ENCODE assay signal across 10 cellular contexts in the genomic region with DNA sequence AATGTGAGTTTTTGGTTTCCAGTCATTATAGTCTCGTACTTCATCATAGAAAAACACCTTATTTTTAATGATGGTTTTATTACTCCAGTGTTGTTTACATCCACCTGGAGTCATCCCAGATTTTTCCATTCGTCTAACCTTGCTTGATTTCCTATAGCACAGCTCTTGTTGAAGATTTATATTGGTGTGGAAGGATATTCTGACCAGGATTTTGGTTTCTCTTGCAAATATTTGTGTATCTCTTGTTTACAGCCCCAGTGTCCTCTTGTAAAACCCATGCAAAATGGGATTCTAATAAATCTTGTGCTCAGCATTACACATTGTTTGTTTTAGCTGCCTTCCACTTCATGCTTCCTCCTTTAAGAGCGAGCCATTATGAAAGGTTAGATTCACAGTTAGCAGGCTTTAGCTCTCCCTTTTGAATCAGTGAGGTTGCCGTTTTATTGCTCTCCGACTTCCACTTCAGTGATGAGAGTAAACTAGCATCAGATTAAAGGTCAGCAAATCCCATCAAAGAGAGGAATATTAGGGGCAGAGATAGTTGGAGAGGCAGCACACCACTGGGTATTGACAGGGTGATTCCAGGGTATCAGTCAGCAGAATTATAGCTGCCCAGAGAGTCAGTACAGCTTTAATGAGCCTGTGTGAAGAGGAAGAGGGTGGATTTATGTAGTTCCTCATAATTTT.
A peak's percentile ranks its signal among the peaks of the same experiment; 100 is the strongest.
DNase-seq lines count a peak whose midpoint lies in the region; ATAC-seq and TF ChIP-seq lines count a peak whose summit lies in the region.
"Had no signal": no experiment of that assay in that cellular context is flagged by ENCODE, and none has a peak within 500 bp of the region (broad histone marks: within the 10 kb centered on the region; RNA-seq: fewer than 3 reads in every experiment).

No MANE protein-coding gene starts in this region.

- H3K4me3 Mint-ChIP-seq in type B pancreatic cell = peak overlapping the region; percentile 27
- no peak overlapping the region for H3K4me3 Mint-ChIP-seq in activated T-helper 2 cell treated with anti-CD3 and anti-CD28 coated beads, Interferon-gamma antibody, Interleukin-2, Interleukin-4, amounts not matched to agents 10 μg/mL and 5 μg/mL and 100 μg/mL, durations not matched to agents 14 hours and 24 hours and 36 hours (ENCODE audit: low read depth)
- H3K4me3 Mint-ChIP-seq: activated CD4-positive, alpha-beta T cell treated with anti-CD3 and anti-CD28 coated beads for 36 hours had no signal

- H3K27me3 Mint-ChIP-seq in type B pancreatic cell = no peaks in the 10 kb centered on the region
- H3K27me3 Mint-ChIP-seq in activated T-helper 2 cell treated with anti-CD3 and anti-CD28 coated beads, Interferon-gamma antibody, Interleukin-2, Interleukin-4, amounts not matched to agents 10 μg/mL and 5 μg/mL and 100 μg/mL, durations not matched to agents 14 hours and 24 hours and 36 hours (ENCODE audit: low read depth) = peaks cover 18% of the 10 kb centered on the region
- H3K27me3 Mint-ChIP-seq: activated CD4-positive, alpha-beta T cell treated with anti-CD3 and anti-CD28 coated beads for 36 hours had no signal

- peaks cover 49% of the 10 kb centered on the region for H3K4me1 Mint-ChIP-seq in type B pancreatic cell (ENCODE audit: unreplicated experiment)
- no peaks in the 10 kb centered on the region for H3K4me1 Mint-ChIP-seq in activated T-helper 2 cell treated with anti-CD3 and anti-CD28 coated beads, Interferon-gamma antibody, Interleukin-2, Interleukin-4, amounts not matched to agents 10 μg/mL and 5 μg/mL and 100 μg/mL, durations not matched to agents 14 hours and 24 hours and 36 hours (ENCODE audit: low read depth)
- H3K4me1 Mint-ChIP-seq: activated CD4-positive, alpha-beta T cell treated with anti-CD3 and anti-CD28 coated beads for 36 hours had no signal

- no peaks in the 10 kb centered on the region for H3K36me3 ChIP-seq in heart left ventricle

- intact Hi-C loops in Right ventricle myocardium superior (cut with DNase I) = no loop called here
- intact Hi-C loops in cardiac septum (cut with DNase I) = no loop called here
- intact Hi-C loops in heart left ventricle (cut with DNase I) = no loop called here
- intact Hi-C loops in activated T-helper 2 cell treated with anti-CD3 and anti-CD28 coated beads, Interferon-gamma antibody, Interleukin-2, Interleukin-4, amounts not matched to agents 10 μg/mL and 5 μg/mL and 100 μg/mL, durations not matched to agents 14 hours and 24 hours and 36 hours (cut with micrococcal nuclease) = no loop called here

- H3K27me3 ChIP-seq in heart left ventricle = no peaks in the 10 kb centered on the region

- H3K27ac ChIP-seq in heart left ventricle = peak overlapping the region in 2 of 12 donors; percentile 20 to 80

- H3K36me3 Mint-ChIP-seq in type B pancreatic cell = no peaks in the 10 kb centered on the region
- no peaks in the 10 kb centered on the region for H3K36me3 Mint-ChIP-seq in activated T-helper 2 cell treated with anti-CD3 and anti-CD28 coated beads, Interferon-gamma antibody, Interleukin-2, Interleukin-4, amounts not matched to agents 10 μg/mL and 5 μg/mL and 100 μg/mL, durations not matched to agents 14 hours and 24 hours and 36 hours (ENCODE audit: low read depth)

- no peak overlapping the region for H3K27ac Mint-ChIP-seq in type B pancreatic cell
- H3K27ac Mint-ChIP-seq in activated T-helper 2 cell treated with anti-CD3 and anti-CD28 coated beads, Interferon-gamma antibody, Interleukin-2, Interleukin-4, amounts not matched to agents 10 μg/mL and 5 μg/mL and 100 μg/mL, durations not matched to agents 14 hours and 24 hours and 36 hours = no peak overlapping the region
- H3K27ac Mint-ChIP-seq: activated CD4-positive, alpha-beta T cell treated with anti-CD3 and anti-CD28 coated beads for 36 hours had no signal

- H3K4me1 ChIP-seq in heart left ventricle = peaks cover 0 to 41% (median 8%) of the 10 kb centered on the region in 12 donors

- H3K9me3 Mint-ChIP-seq in type B pancreatic cell = no peaks in the 10 kb centered on the region
- H3K9me3 Mint-ChIP-seq in activated T-helper 2 cell treated with anti-CD3 and anti-CD28 coated beads, Interferon-gamma antibody, Interleukin-2, Interleukin-4, amounts not matched to agents 10 μg/mL and 5 μg/mL and 100 μg/mL, durations not matched to agents 14 hours and 24 hours and 36 hours = no peaks in the 10 kb centered on the region

- H3K9me3 ChIP-seq in heart left ventricle = no peaks in the 10 kb centered on the region

- peak overlapping the region in 1 of 12 donors; percentile 30 for H3K4me3 ChIP-seq in heart left ventricle
- H3K4me3 ChIP-seq: skin epidermis had no signal

- ATAC-seq in Right ventricle myocardium superior (ENCODE audit: poor library complexity) (peak; percentile 58), heart left ventricle (peak in 3 of 4 donors; percentile 42 to 68 (median 53))
- ATAC-seq: activated CD4-positive, alpha-beta T cell treated with anti-CD3 and anti-CD28 coated beads for 36 hours had no signal

- TF ChIP-seq POLR2A in heart left ventricle (IDR thresholded peaks at IDR 0.05) = no peak

- DNase-seq in Right ventricle myocardium superior (no peak), cardiac septum (ENCODE audit: low spot score) (no peak), NCI-H748 (lab: John Stamatoyannopoulos, UW; ENCODE audit: unreplicated experiment) (peak; percentile 93), heart left ventricle (no peak), type B pancreatic cell (ENCODE audit: extremely low spot score, unreplicated experiment) (no peak), cerebellar nuclear complex (lab: John Stamatoyannopoulos, UW) (no peak)
- DNase-seq in effector CD8-positive, alpha-beta T cell (lab: John Stamatoyannopoulos, UW) = no peak
- DNase-seq in activated T-helper 2 cell treated with anti-CD3 and anti-CD28 coated beads, Interferon-gamma antibody, Interleukin-2, Interleukin-4, amounts not matched to agents 10 μg/mL and 5 μg/mL and 100 μg/mL, durations not matched to agents 14 hours and 24 hours and 36 hours (ENCODE audit: low spot score) = no peak
- DNase-seq: activated CD4-positive, alpha-beta T cell treated with anti-CD3 and anti-CD28 coated beads for 36 hours had no signal

- TF ChIP-seq CTCF in heart left ventricle (IDR thresholded peaks at IDR 0.05) (no peak), type B pancreatic cell (conservative IDR thresholded peaks at IDR 0.05) (no peak)

- 73 to 79% (median 75%) methylated on average over 5 of the region's 5 CpGs for WGBS in heart left ventricle, 4 donors
